28 cellular contexts compared by ENCODE assay signal in genomic region chr4:72305620-72306019, GRCh38.
"Had no signal": no experiment of that assay in that cellular context is flagged by ENCODE, and none has a peak within 500 bp of the region (broad histone marks: within the 10 kb centered on the region; RNA-seq: fewer than 3 reads in every experiment).

No MANE protein-coding gene starts in this region.

- H3K36me3 Mint-ChIP-seq: stimulated activated effector memory CD8-positive, alpha-beta T cell treated with anti-CD3 and anti-CD28 coated beads, Interleukin-12 subunit alpha, Interleukin-12 subunit beta, amount 100 ng/mL, for 72 hours; stimulated activated memory B cell treated with anti-CD40 and anti-IgM and Interleukin-4, amounts not matched to agents 10 μg/mL and 1 μg/mL and 100 μg/mL, for 72 hours; stimulated activated naive B cell treated with anti-CD40 and anti-IgM and Interleukin-4, amounts not matched to agents 10 μg/mL and 1 μg/mL and 100 μg/mL, for 72 hours; type B pancreatic cell had no signal

- H3K9me3 ChIP-seq: stomach, suprapubic skin, testis, thoracic aorta, thyroid gland, tibial artery, tibial nerve, transverse colon, upper lobe of left lung, upper lobe of right lung, uterus, vagina had no signal

- H3K4me3 ChIP-seq: stomach, suprapubic skin, testis, thoracic aorta, thyroid gland, tibial artery, tibial nerve, transverse colon, upper lobe of left lung, upper lobe of right lung, uterus, vagina had no signal

- H3K27me3 ChIP-seq: stomach, suprapubic skin, testis, thyroid gland, tibial artery, tibial nerve, transverse colon, upper lobe of left lung, upper lobe of right lung, uterus, vagina had no signal

- H3K4me1 ChIP-seq: stomach, suprapubic skin, testis, thyroid gland, tibial artery, tibial nerve, transverse colon, upper lobe of left lung, upper lobe of right lung, uterus, vagina had no signal

- H3K27ac Mint-ChIP-seq: stimulated activated effector memory CD8-positive, alpha-beta T cell treated with anti-CD3 and anti-CD28 coated beads, Interleukin-12 subunit alpha, Interleukin-12 subunit beta, amount 100 ng/mL, for 72 hours; stimulated activated memory B cell treated with anti-CD40 and anti-IgM and Interleukin-4, amounts not matched to agents 10 μg/mL and 1 μg/mL and 100 μg/mL, for 72 hours; stimulated activated naive B cell treated with anti-CD40 and anti-IgM and Interleukin-4, amounts not matched to agents 10 μg/mL and 1 μg/mL and 100 μg/mL, for 72 hours; stimulated activated naive CD8-positive, alpha-beta T cell treated with anti-CD3 and anti-CD28 coated beads, Interleukin-15, amount 100 ng/mL, for 72 hours; stimulated activated naive CD8-positive, alpha-beta T cell treated with anti-CD3 and anti-CD28 coated beads, Interleukin-15, Interleukin-2, amounts not matched to agents 100 ng/mL and 50 ng/mL, for 24 hours; type B pancreatic cell had no signal

- H3K36me3 ChIP-seq: stomach, suprapubic skin, thoracic aorta, thyroid gland, tibial artery, tibial nerve, transverse colon, upper lobe of left lung, upper lobe of right lung, uterus, vagina had no signal

- DNase-seq: stimulated activated CD4-positive, alpha-beta T cell treated with anti-CD3 and anti-CD28 coated beads, Interleukin-2, amount 100 ng/mL, for 48 hours; stimulated activated CD4-positive, alpha-beta T cell treated with anti-CD3 and anti-CD28 coated beads, Interleukin-4, amount 100 ng/mL, for 1 hour; stimulated activated CD4-positive, alpha-beta T cell treated with anti-CD3 and anti-CD28 coated beads, Interleukin-4, amount 100 ng/mL, for 24 hours; stimulated activated CD4-positive, alpha-beta T cell treated with anti-CD3 and anti-CD28 coated beads, Interleukin-4, amount 100 ng/mL, for 4 hours; stimulated activated CD8-positive, alpha-beta memory T cell treated with anti-CD3 and anti-CD28 coated beads, Interleukin-4, amount 100 ng/mL, for 48 hours; stimulated activated naive B cell treated with anti-CD40 and anti-IgM and Interleukin-4, amounts not matched to agents 10 μg/mL and 1 μg/mL and 100 μg/mL, for 72 hours; stimulated activated naive CD4-positive, alpha-beta T cell; stimulated activated naive CD4-positive, alpha-beta T cell treated with Interleukin-2 at 50 U/mL for 16 hours; stimulated activated naive CD8-positive, alpha-beta T cell treated with anti-CD3 and anti-CD28 coated beads, Interleukin-15, amount 100 ng/mL, for 72 hours; stimulated activated naive CD8-positive, alpha-beta T cell treated with anti-CD3 and anti-CD28 coated beads, Interleukin-15, Interleukin-2, amounts not matched to agents 100 U/mL and 50 U/mL, for 24 hours; stomach; substantia nigra; testis; thyroid gland; tibial artery; transverse colon; trophoblast cell; upper lobe of left lung; upper lobe of right lung; uterus had no signal

- H3K9me3 Mint-ChIP-seq: stimulated activated effector memory CD8-positive, alpha-beta T cell treated with anti-CD3 and anti-CD28 coated beads, Interleukin-12 subunit alpha, Interleukin-12 subunit beta, amount 100 ng/mL, for 72 hours; stimulated activated memory B cell treated with anti-CD40 and anti-IgM and Interleukin-4, amounts not matched to agents 10 μg/mL and 1 μg/mL and 100 μg/mL, for 72 hours; stimulated activated naive B cell treated with anti-CD40 and anti-IgM and Interleukin-4, amounts not matched to agents 10 μg/mL and 1 μg/mL and 100 μg/mL, for 72 hours; stimulated activated naive CD8-positive, alpha-beta T cell treated with anti-CD3 and anti-CD28 coated beads, Interleukin-15, amount 100 ng/mL, for 72 hours; stimulated activated naive CD8-positive, alpha-beta T cell treated with anti-CD3 and anti-CD28 coated beads, Interleukin-15, Interleukin-2, amounts not matched to agents 100 ng/mL and 50 ng/mL, for 24 hours; type B pancreatic cell had no signal

- ATAC-seq: stimulated activated effector memory CD8-positive, alpha-beta T cell treated with anti-CD3 and anti-CD28 coated beads, Interleukin-12 subunit alpha, Interleukin-12 subunit beta, amount 100 ng/mL, for 72 hours; stimulated activated memory B cell treated with anti-CD40 and anti-IgM and Interleukin-4, amounts not matched to agents 10 μg/mL and 1 μg/mL and 100 μg/mL, for 72 hours; stimulated activated naive B cell treated with anti-CD40 and anti-IgM and Interleukin-4, amounts not matched to agents 10 μg/mL and 1 μg/mL and 100 μg/mL, for 72 hours; stimulated activated naive CD8-positive, alpha-beta T cell treated with anti-CD3 and anti-CD28 coated beads, Interleukin-15, amount 100 ng/mL, for 72 hours; stimulated activated naive CD8-positive, alpha-beta T cell treated with anti-CD3 and anti-CD28 coated beads, Interleukin-15, Interleukin-2, amounts not matched to agents 100 U/mL and 50 U/mL, for 24 hours; upper lobe of right lung had no signal

- H3K27ac ChIP-seq: stomach, suprapubic skin, testis, thoracic aorta, thyroid gland, tibial artery, tibial nerve, transverse colon, upper lobe of left lung, upper lobe of right lung, uterus, vagina had no signal
